ENCODE assay signal across 14 cellular contexts in genomic region chr1:69320679-69321310, GRCh38.
DNase-seq lines count a peak whose midpoint lies in the region; ATAC-seq and TF ChIP-seq lines count a peak whose summit lies in the region.
"Had no signal": no experiment of that assay in that cellular context is flagged by ENCODE, and none has a peak within 500 bp of the region (broad histone marks: within the 10 kb centered on the region; RNA-seq: fewer than 3 reads in every experiment).

No MANE protein-coding gene starts in this region.

- no peaks in the 10 kb centered on the region for H3K9me2 ChIP-seq in MM.1S (replicated peaks; ENCODE audit: insufficient read depth, low read length)

- H3K4me1 ChIP-seq in MM.1S (ENCODE audit: low read length): no peaks in the 10 kb centered on the region
- H3K4me1 ChIP-seq: prostate gland had no signal

- H3K4me3 ChIP-seq in MM.1S (ENCODE audit: low read length): no peak overlapping the region
- H3K4me3 ChIP-seq: prostate gland had no signal

- CTCF ChIA-PET in GM10248 (lab: Yijun Ruan, JAX): no interaction called here

- no peak overlapping the region for H3K27ac ChIP-seq in MM.1S (ENCODE audit: low read length)
- H3K27ac ChIP-seq: prostate gland had no signal

- H3K4me2 ChIP-seq in MM.1S (ENCODE audit: low read depth, low read length): no peak overlapping the region

- DNase-seq in GM10248 (ENCODE audit: extremely low spot score): peak; percentile 18
- peak; percentile 23 for DNase-seq in MM.1S
- no peak for DNase-seq in cortex of kidney (lab: John Stamatoyannopoulos, UW)
- DNase-seq in NCI-H1092 (lab: John Stamatoyannopoulos, UW): no peak
- DNase-seq in NCI-H2081 (lab: John Stamatoyannopoulos, UW): no peak
- DNase-seq in activated gamma-delta T cell treated with Interleukin-2 at 50 U/mL for 16 hours: no peak
- DNase-seq: central memory CD4-positive, alpha-beta T cell; kidney glomerular epithelial cell; NCI-H146; NCI-H748 treated with DMSO at 0.1 percent for 48 hours; SIG-M5 had no signal

- H2AFZ ChIP-seq in MM.1S (ENCODE audit: low read length): no peak overlapping the region

- ATAC-seq in GM18907 (IDR thresholded peaks at IDR 0.05; ENCODE audit: unreplicated experiment) (peak; percentile 86), HG03039 (IDR thresholded peaks at IDR 0.05; ENCODE audit: unreplicated experiment) (peak; percentile 52)

- TF ChIP-seq CTCF in GM10248 (IDR thresholded peaks at IDR 0.05; ENCODE audit: control extremely low read depth, extremely low read depth, low read depth, missing control alignments) (no peak), MM.1S (IDR thresholded peaks at IDR 0.05; ENCODE audit: low read length) (no peak)

- H3F3A ChIP-seq in MM.1S (ENCODE audit: insufficient read depth, low read length): no peaks in the 10 kb centered on the region

- H3K27me3 ChIP-seq in MM.1S (replicated peaks; ENCODE audit: insufficient read depth, low read length): no peaks in the 10 kb centered on the region

- no peaks in the 10 kb centered on the region for H3K9me3 ChIP-seq in MM.1S (replicated peaks; ENCODE audit: insufficient read depth, low read length)
- H3K9me3 ChIP-seq: prostate gland had no signal

- H3K36me3 ChIP-seq in MM.1S (replicated peaks; ENCODE audit: insufficient read depth, low read length): no peaks in the 10 kb centered on the region
- H3K36me3 ChIP-seq: prostate gland had no signal

- H3K79me2 ChIP-seq in MM.1S (ENCODE audit: low read length): no peaks in the 10 kb centered on the region

- no peaks in the 10 kb centered on the region for H4K20me1 ChIP-seq in MM.1S (ENCODE audit: insufficient read depth, low read length)

- POLR2A ChIA-PET in GM10248 (lab: Yijun Ruan, JAX): no interaction called here

- H3K9ac ChIP-seq in MM.1S (ENCODE audit: low read length): no peak overlapping the region

Comparison
In these comparisons a context has a peak if more than half of its experiments do, and no peak if none do; other contexts are left out.
1. DNase-seq: peak in GM10248 (single experiment) and MM.1S (single experiment); none in cortex of kidney (single experiment), NCI-H1092 (single experiment), NCI-H2081 (0 of 2) and activated gamma-delta T cell treated with Interleukin-2 at 50 U/mL for 16 hours (single experiment).